ENCODE assay signal across 9 cellular contexts in genomic region chr20:14189794-14190402, GRCh38.
DNase-seq lines count a peak whose midpoint lies in the region; ATAC-seq, FAIRE-seq and TF ChIP-seq lines count a peak whose summit lies in the region.
"Had no signal": no experiment of that assay in that cellular context is flagged by ENCODE, and none has a peak within 500 bp of the region (broad histone marks: within the 10 kb centered on the region; RNA-seq: fewer than 3 reads in every experiment).

No MANE protein-coding gene starts in this region.

- in situ Hi-C loops in SK-MEL-5 (cut with HindIII; ENCODE audit: low pct_unique_long_range_greater_than_20kb, low sequenced_read_pairs), result no loop called here

- peak; percentile 85 for FAIRE-seq in keratinocyte (lab: Jason Lieb, UNC)

- H3K4me1 ChIP-seq in keratinocyte (ENCODE audit: control insufficient read depth, extremely low read depth, insufficient read depth, low read length), result no peaks in the 10 kb centered on the region
- H3K4me1 ChIP-seq in body of pancreas, result no peaks in the 10 kb centered on the region

- no peaks in the 10 kb centered on the region for H4K20me1 ChIP-seq in keratinocyte (ENCODE audit: control insufficient read depth, extremely low read depth, insufficient read depth, low read length)

- intact Hi-C loops in body of pancreas (cut with DNase I), result no loop called here

- peak; percentile 12 for DNase-seq in Jurkat, Clone E6-1 (ENCODE audit: low read depth, low spot score)
- DNase-seq in SK-MEL-5 (ENCODE audit: low read depth, low spot score) (peak; percentile 83), keratinocyte (ENCODE audit: low read depth, low spot score) (no peak), body of pancreas (no peak), D341Med (ENCODE audit: low spot score) (no peak)
- DNase-seq: glutamatergic neuron had no signal

- H3K27ac ChIP-seq in C4-2B (no peak overlapping the region), keratinocyte (ENCODE audit: control insufficient read depth, insufficient read depth, low read length) (no peak overlapping the region), body of pancreas (no peak overlapping the region)

- no peak overlapping the region for H3K9ac ChIP-seq in keratinocyte (ENCODE audit: control insufficient read depth, extremely low read depth, insufficient read depth, low read length)

- WGBS in body of pancreas, 2 donors, result 6 to 21% methylated on average over 1 of the region's 1 CpG

- no peaks in the 10 kb centered on the region for H3K27me3 ChIP-seq in keratinocyte (ENCODE audit: control insufficient read depth, extremely low read depth, insufficient read depth, low read length)
- H3K27me3 ChIP-seq in body of pancreas, result no peaks in the 10 kb centered on the region

- H3K4me3 ChIP-seq in Jurkat, Clone E6-1 (ENCODE audit: low read length), result no peak overlapping the region
- H3K4me3 ChIP-seq in keratinocyte (ENCODE audit: control insufficient read depth in 2 of 3, extremely low read depth in 1 of 3, insufficient read depth in 2 of 3, low read depth in 1 of 3, low read length in 3 of 3), result no peak overlapping the region
- no peak overlapping the region for H3K4me3 ChIP-seq in body of pancreas

- no peak for ATAC-seq in GM19324 (IDR thresholded peaks at IDR 0.05; ENCODE audit: low FRiP score, unreplicated experiment)
- ATAC-seq in body of pancreas, result no peak
- ATAC-seq in HG03439 (IDR thresholded peaks at IDR 0.05; ENCODE audit: unreplicated experiment), result no peak

- no peaks in the 10 kb centered on the region for H3K36me3 ChIP-seq in keratinocyte (ENCODE audit: control insufficient read depth in 2 of 2, extremely low read depth in 1 of 2, insufficient read depth in 2 of 2, low read length in 2 of 2)
- no peaks in the 10 kb centered on the region for H3K36me3 ChIP-seq in body of pancreas (replicated peaks in 1 of 2; ENCODE audit: insufficient read depth in 1 of 2, low read depth in 2 of 2)

- TF ChIP-seq POLR2A in body of pancreas (IDR thresholded peaks at IDR 0.05), result no peak

- H3K4me2 ChIP-seq in keratinocyte (ENCODE audit: control insufficient read depth, extremely low read depth, insufficient read depth, low read depth, low read length), result no peak overlapping the region

- dilution Hi-C loops in keratinocyte (cut with MboI; ENCODE audit: extremely low pct_ligation_motif_present, low sequenced_read_pairs), result no loop called here

- H3K79me2 ChIP-seq in keratinocyte (ENCODE audit: control insufficient read depth, insufficient read depth, low read length), result no peaks in the 10 kb centered on the region

- H2AFZ ChIP-seq in keratinocyte (ENCODE audit: control insufficient read depth, low read length), result peak overlapping the region; percentile 67

- H3K9me3 ChIP-seq in keratinocyte (ENCODE audit: control insufficient read depth, low read depth, low read length) (no peaks in the 10 kb centered on the region), body of pancreas (peaks cover 0 to 3% (median 0%) of the 10 kb centered on the region in 3 donors)

- TF ChIP-seq CTCF in C4-2B (conservative IDR thresholded peaks at IDR 0.05) (peak; percentile 70), keratinocyte (optimal IDR thresholded peaks at IDR 0.05 in 1 of 3, IDR thresholded peaks at IDR 0.05 in 1 of 3, conservative IDR thresholded peaks at IDR 0.05 in 1 of 3; ENCODE audit: extremely low read depth in 1 of 3, insufficient read depth in 2 of 3, low read length in 3 of 3) (peak in 2 of 3 experiments; percentile 27 to 49), body of pancreas (IDR thresholded peaks at IDR 0.05) (peak in 3 of 7 experiments; percentile 32 to 41 (median 40))

- H3K9me1 ChIP-seq in keratinocyte (ENCODE audit: control insufficient read depth, extremely low read depth, insufficient read depth, low read length), result no peaks in the 10 kb centered on the region

Comparison
In these comparisons a context has a peak if more than half of its experiments do, and no peak if none do; other contexts are left out.
1. DNase-seq: peak in Jurkat, Clone E6-1 (single experiment) and SK-MEL-5 (single experiment); none in keratinocyte (single experiment), body of pancreas (0 of 4) and D341Med (single experiment).